Comparison of ENCODE assay signal across 12 cellular contexts in genomic region chr2:204550738-204551137, GRCh38. TPM values are rescaled to one million over a fixed set of nuclear protein-coding genes. Genes with fewer than 3 reads are reported as not detected.
DNase-seq lines count a peak whose midpoint lies in the region; ATAC-seq lines count a peak whose summit lies in the region.
"Had no signal": no experiment of that assay in that cellular context is flagged by ENCODE, and none has a peak within 500 bp of the region (broad histone marks: within the 10 kb centered on the region; RNA-seq: fewer than 3 reads in every experiment).

No MANE protein-coding gene starts in this region.

- no peak overlapping the region for H3K4me3 Mint-ChIP-seq in T-cell

- H3K4me1 ChIP-seq in SJSA1 (replicated peaks): peaks cover 54% of the 10 kb centered on the region
- peaks cover 24% of the 10 kb centered on the region for H3K4me1 ChIP-seq in rectal smooth muscle tissue (ENCODE audit: control insufficient read depth, insufficient read depth, low read length)

- H3K36me3 ChIP-seq in SJSA1: peaks cover 3% of the 10 kb centered on the region
- no peaks in the 10 kb centered on the region for H3K36me3 ChIP-seq in rectal smooth muscle tissue (ENCODE audit: control insufficient read depth, insufficient read depth, low read length)

- H3K36me3 Mint-ChIP-seq in T-cell: no peaks in the 10 kb centered on the region

- H3K27ac Mint-ChIP-seq in T-cell: no peak overlapping the region

- H3K27ac ChIP-seq in SJSA1 (peak overlapping the region; percentile 82), rectal smooth muscle tissue (ENCODE audit: low read depth, low read length) (peak overlapping the region; percentile 60)
- H3K27ac ChIP-seq: SK-N-MC had no signal

- peak; percentile 33 for DNase-seq in COLO829 (ENCODE audit: low spot score)
- peak; percentile 54 to 88 for DNase-seq in SJSA1 (ENCODE audit: low read depth in 1 of 2, low spot score in 2 of 2)
- peak; percentile 96 for DNase-seq in fibroblast of peridontal ligament (ENCODE audit: extremely low read depth)
- no peak for DNase-seq in activated CD4-positive, alpha-beta T cell treated with anti-CD3 and anti-CD28 coated beads for 1 hour
- no peak for DNase-seq in T-cell
- DNase-seq in DMS153 treated with DMSO at 0.1 percent for 48 hours (lab: John Stamatoyannopoulos, UW; ENCODE audit: unreplicated experiment): no peak
- DNase-seq: activated CD4-positive, alpha-beta T cell treated with anti-CD3 and anti-CD28 coated beads, Interleukin-2, amount 50 U/mL, for 48 hours; activated naive CD4-positive, alpha-beta T cell treated with anti-CD3 and anti-CD28 coated beads, Interleukin-2, amount 50 U/mL, for 16 hours; erythroblast had no signal

- no peak for ATAC-seq in T-cell (replicated peaks in 1 of 4)
- no peak for ATAC-seq in HG03175 (IDR thresholded peaks at IDR 0.05; ENCODE audit: unreplicated experiment)

- H3K27me3 ChIP-seq in SJSA1 (replicated peaks) (no peaks in the 10 kb centered on the region), rectal smooth muscle tissue (ENCODE audit: control insufficient read depth, insufficient read depth, low read length) (no peaks in the 10 kb centered on the region)

- H3K4me1 Mint-ChIP-seq in T-cell: peaks cover 0 to 8% (median 5%) of the 10 kb centered on the region in 3 donors

- CTCF ChIA-PET in T-cell (lab: Charles Lee): no interaction called here

- peaks cover 5 to 12% of the 10 kb centered on the region in 2 donors for H3K27me3 Mint-ChIP-seq in T-cell

- POLR2A ChIA-PET in T-cell (lab: Charles Lee): no interaction called here

- H3K9me3 Mint-ChIP-seq in T-cell: no peaks in the 10 kb centered on the region

- no peak overlapping the region for H3K9ac ChIP-seq in rectal smooth muscle tissue (ENCODE audit: low read length)

- no peaks in the 10 kb centered on the region for H3K9me3 ChIP-seq in SJSA1 (replicated peaks)

- H3K4me3 ChIP-seq in SJSA1: no peak overlapping the region
- H3K4me3 ChIP-seq in rectal smooth muscle tissue (ENCODE audit: low read length): no peak overlapping the region
- H3K4me3 ChIP-seq: SK-N-MC had no signal

RNA-seq across cellular contexts. Expression of gene PARD3B, which starts 5.5 kb away (rescaled TPM):
- 8.3 and 10.6 TPM in 2 replicates for total RNA-seq in SJSA1 (2014; rRNA removed; shearing (Covaris generic))
- 1 to 10 TPM in 3 of 5 donors, under 1 TPM in 2; 0.75 to 2.0 (median 1.6) TPM for total RNA-seq in T-cell

Comparison
In these comparisons a context has a peak if more than half of its experiments do, and no peak if none do; other contexts are left out.
1. DNase-seq: peak in COLO829 (single experiment), SJSA1 (2 of 2) and fibroblast of peridontal ligament (single experiment); none in activated CD4-positive, alpha-beta T cell treated with anti-CD3 and anti-CD28 coated beads for 1 hour (single experiment), T-cell (0 of 34) and DMS153 treated with DMSO at 0.1 percent for 48 hours (single experiment).